11 cellular contexts compared by ENCODE assay signal in genomic region chr11:1106387-1106786, GRCh38. TPM values are rescaled to one million over a fixed set of nuclear protein-coding genes. Genes with fewer than 3 reads are reported as not detected.
"Had no signal": no experiment of that assay in that cellular context is flagged by ENCODE, and none has a peak within 500 bp of the region (broad histone marks: within the 10 kb centered on the region; RNA-seq: fewer than 3 reads in every experiment).

No MANE protein-coding gene starts in this region.

- DNase-seq: GM23248, GOT3, H7, H9, HCEC 1CT, HFFc6 had no signal

- H3K9me3 ChIP-seq: HAP-1 had no signal

- FAIRE-seq: H54 had no signal

- H3K36me3 ChIP-seq: HAP-1 had no signal

- H3K9ac ChIP-seq: GM23248 had no signal

- H3K4me1 ChIP-seq: HAP-1 had no signal

- H3K27ac ChIP-seq: GM23248 had no signal

- H3K4me2 ChIP-seq: GM23338 had no signal

- ATAC-seq: GM23338, HCT116 had no signal

- H3K4me3 ChIP-seq: GM23248, GM23338, HAP-1 had no signal

- H2AFZ ChIP-seq: GM23248, GM23338 had no signal

RNA-seq across cellular contexts. Expression of gene MUC2, which starts 31.7 kb away (rescaled TPM):
- total RNA-seq: GM23248, GM23338, H4, H7, H9 had no signal
- polyA plus RNA-seq: GM23248, GM23338 had no signal

RNA-seq across cellular contexts. Expression of gene MUC5AC, which starts 51.4 kb away (rescaled TPM):
- total RNA-seq: GM23248, GM23338, H4, H7, H9, HFFc6 had no signal
- polyA plus RNA-seq: GM23248, GM23338 had no signal
